Comparison of ENCODE assay signal across 23 cellular contexts in genomic region chr9:130001185-130001584, GRCh38. TPM values are rescaled to one million over a fixed set of nuclear protein-coding genes. Genes with fewer than 3 reads are reported as not detected.
DNase-seq lines count a peak whose midpoint lies in the region; ATAC-seq and TF ChIP-seq lines count a peak whose summit lies in the region.
"Had no signal": no experiment of that assay in that cellular context is flagged by ENCODE, and none has a peak within 500 bp of the region (broad histone marks: within the 10 kb centered on the region; RNA-seq: fewer than 3 reads in every experiment).

No MANE protein-coding gene starts in this region.

- no peaks in the 10 kb centered on the region for H3K9me2 ChIP-seq in DOHH2 (replicated peaks; ENCODE audit: control insufficient read depth, low read length)

- H3K4me1 Mint-ChIP-seq in activated T-cell treated with anti-CD3 and anti-CD28 coated beads, Interleukin-2, amount 50 U/mL, for 24 hours (ENCODE audit: low read depth): peaks cover 75% of the 10 kb centered on the region
- peaks cover 68% of the 10 kb centered on the region for H3K4me1 Mint-ChIP-seq in activated T-cell treated with anti-CD3 and anti-CD28 coated beads, Interleukin-2, amount 50 U/mL, for 4 hours (ENCODE audit: low read depth)
- peaks cover 25% of the 10 kb centered on the region for H3K4me1 Mint-ChIP-seq in activated T-helper 17 cell treated with anti-CD3 and anti-CD28 coated beads, Interleukin-2, amount 50 U/mL, for 72 hours
- H3K4me1 Mint-ChIP-seq in natural killer cell: peaks cover 33 to 58% of the 10 kb centered on the region in 2 donors

- no peaks in the 10 kb centered on the region for H3K27me3 ChIP-seq in DOHH2 (ENCODE audit: control insufficient read depth, low read length)
- no peaks in the 10 kb centered on the region for H3K27me3 ChIP-seq in sigmoid colon
- H3K27me3 ChIP-seq: body of pancreas, heart right ventricle, SJCRH30, suprapubic skin had no signal

- peaks cover 22% of the 10 kb centered on the region for H3F3A ChIP-seq in DOHH2 (ENCODE audit: control insufficient read depth, insufficient read depth)

- H3K27ac ChIP-seq in DOHH2 (ENCODE audit: low read depth, low read length) (peak overlapping the region; percentile 43), sigmoid colon (peak overlapping the region in 1 of 4 donors; percentile 22)
- H3K27ac ChIP-seq: body of pancreas, heart right ventricle, HL-60, psoas muscle, SJCRH30, suprapubic skin had no signal

- H3K4me1 ChIP-seq in DOHH2 (ENCODE audit: control insufficient read depth, low read length): peaks cover 95% of the 10 kb centered on the region
- peaks cover 0 to 48% (median 44%) of the 10 kb centered on the region in 4 donors for H3K4me1 ChIP-seq in sigmoid colon
- H3K4me1 ChIP-seq: body of pancreas, SJCRH30 had no signal

- H3K4me3 Mint-ChIP-seq in activated T-cell treated with anti-CD3 and anti-CD28 coated beads, Interleukin-2, amount 50 U/mL, for 24 hours: no peak overlapping the region
- no peak overlapping the region for H3K4me3 Mint-ChIP-seq in activated T-cell treated with anti-CD3 and anti-CD28 coated beads, Interleukin-2, amount 50 U/mL, for 4 hours
- H3K4me3 Mint-ChIP-seq in activated T-helper 17 cell treated with anti-CD3 and anti-CD28 coated beads, Interleukin-2, amount 50 U/mL, for 72 hours: peak overlapping the region; percentile 80
- H3K4me3 Mint-ChIP-seq in natural killer cell: peak overlapping the region; percentile 62

- no peak for TF ChIP-seq POLR2A in sigmoid colon (IDR thresholded peaks at IDR 0.05)

- intact Hi-C loops in natural killer cell (cut with micrococcal nuclease): no loop called here
- intact Hi-C loops in sigmoid colon (cut with DNase I): no loop called here

- H3K9me3 ChIP-seq in DOHH2 (ENCODE audit: control insufficient read depth, insufficient read depth, low read length) (no peaks in the 10 kb centered on the region), sigmoid colon (no peaks in the 10 kb centered on the region)
- H3K9me3 ChIP-seq: body of pancreas, heart right ventricle, psoas muscle, suprapubic skin had no signal

- H3K27ac Mint-ChIP-seq in activated T-cell treated with anti-CD3 and anti-CD28 coated beads, Interleukin-2, amount 50 U/mL, for 24 hours: peak overlapping the region; percentile 81
- H3K27ac Mint-ChIP-seq in activated T-helper 17 cell treated with anti-CD3 and anti-CD28 coated beads, Interleukin-2, amount 50 U/mL, for 72 hours: peak overlapping the region; percentile 96
- peak overlapping the region; percentile 83 to 91 for H3K27ac Mint-ChIP-seq in natural killer cell

- TF ChIP-seq EP300 in sigmoid colon (IDR thresholded peaks at IDR 0.05): no peak

- H3K36me3 ChIP-seq in DOHH2 (ENCODE audit: control insufficient read depth, low read length): peaks cover 39% of the 10 kb centered on the region
- H3K36me3 ChIP-seq in sigmoid colon: no peaks in the 10 kb centered on the region
- H3K36me3 ChIP-seq: SJCRH30, suprapubic skin had no signal

- ATAC-seq in activated T-cell treated with anti-CD3 and anti-CD28 coated beads, Interleukin-2, amount 50 U/mL, for 4 hours: no peak
- no peak for ATAC-seq in activated T-helper 17 cell treated with anti-CD3 and anti-CD28 coated beads, Interleukin-2, amount 50 U/mL, for 72 hours (replicated peaks)
- peak; percentile 58 to 72 (median 66) for ATAC-seq in natural killer cell
- ATAC-seq: body of pancreas, HCT116, heart right ventricle, left cardiac atrium, psoas muscle had no signal

- H3K4me3 ChIP-seq in DOHH2 (ENCODE audit: low read length): no peak overlapping the region
- H3K4me3 ChIP-seq in sigmoid colon: no peak overlapping the region
- H3K4me3 ChIP-seq: body of pancreas, heart right ventricle, psoas muscle, SJCRH30, suprapubic skin had no signal

- peaks cover 78% of the 10 kb centered on the region for H3K36me3 Mint-ChIP-seq in activated T-cell treated with anti-CD3 and anti-CD28 coated beads, Interleukin-2, amount 50 U/mL, for 24 hours (ENCODE audit: low read depth)
- peaks cover 12% of the 10 kb centered on the region for H3K36me3 Mint-ChIP-seq in activated T-cell treated with anti-CD3 and anti-CD28 coated beads, Interleukin-2, amount 50 U/mL, for 4 hours (ENCODE audit: insufficient read depth)
- peaks cover 99% of the 10 kb centered on the region for H3K36me3 Mint-ChIP-seq in activated T-helper 17 cell treated with anti-CD3 and anti-CD28 coated beads, Interleukin-2, amount 50 U/mL, for 72 hours (ENCODE audit: low read depth)
- H3K36me3 Mint-ChIP-seq in natural killer cell: no peaks in the 10 kb centered on the region

- peaks cover 100% of the 10 kb centered on the region for H3K79me2 ChIP-seq in DOHH2 (ENCODE audit: control insufficient read depth, low read length)

- WGBS in sigmoid colon, 2 donors: 76 to 83% methylated on average over 8 of the region's 8 CpGs

- no peaks in the 10 kb centered on the region for H3K9me3 Mint-ChIP-seq in activated T-cell treated with anti-CD3 and anti-CD28 coated beads, Interleukin-2, amount 50 U/mL, for 24 hours
- H3K9me3 Mint-ChIP-seq in activated T-cell treated with anti-CD3 and anti-CD28 coated beads, Interleukin-2, amount 50 U/mL, for 4 hours: no peaks in the 10 kb centered on the region
- no peaks in the 10 kb centered on the region for H3K9me3 Mint-ChIP-seq in activated T-helper 17 cell treated with anti-CD3 and anti-CD28 coated beads, Interleukin-2, amount 50 U/mL, for 72 hours
- no peaks in the 10 kb centered on the region for H3K9me3 Mint-ChIP-seq in natural killer cell

- H4K20me1 ChIP-seq in DOHH2 (ENCODE audit: control insufficient read depth, insufficient read depth, low read depth, low read length): peaks cover 10% of the 10 kb centered on the region; the same call in 1 of the 2 replicates

- no peak for TF ChIP-seq CTCF in DOHH2 (IDR thresholded peaks at IDR 0.05; ENCODE audit: low read depth, low read length, poor library complexity, severe bottlenecking)
- no peak for TF ChIP-seq CTCF in natural killer cell (IDR thresholded peaks at IDR 0.05)
- no peak for TF ChIP-seq CTCF in sigmoid colon (IDR thresholded peaks at IDR 0.05)

- 0 out of 2 replicates have a peak overlapping the region, but pooled peaks have one; percentile 5 for H3K4me2 ChIP-seq in DOHH2 (ENCODE audit: low read length)

- DNase-seq in activated T-cell treated with anti-CD3 and anti-CD28 coated beads, Interleukin-2, amount 50 U/mL, for 24 hours: no peak
- no peak for DNase-seq in activated T-cell treated with anti-CD3 and anti-CD28 coated beads, Interleukin-2, amount 50 U/mL, for 4 hours
- DNase-seq in natural killer cell: no peak
- no peak for DNase-seq in germinal center (ENCODE audit: low spot score)
- no peak for DNase-seq in sigmoid colon
- DNase-seq in 8988T: no peak
- DNase-seq: activated CD4-positive, alpha-beta T cell treated with anti-CD3 and anti-CD28 coated beads, Interleukin-2, amount 50 U/mL, for 4 hours; activated T-cell treated with anti-CD3 and anti-CD28 coated beads, Interleukin-2, amount 50 U/mL, for 1 hour; body of pancreas; heart right ventricle; Kasumi-1; left cardiac atrium; mammary epithelial cell; NCI-H1694 treated with DMSO at 0.1 percent for 48 hours; NCI-H2171 treated with DMSO at 0.1 percent for 48 hours; NCI-H524 treated with DMSO at 0.1 percent for 48 hours; psoas muscle; SJCRH30 had no signal

- H3K27me3 Mint-ChIP-seq in activated T-cell treated with anti-CD3 and anti-CD28 coated beads, Interleukin-2, amount 50 U/mL, for 24 hours: no peaks in the 10 kb centered on the region
- H3K27me3 Mint-ChIP-seq in activated T-cell treated with anti-CD3 and anti-CD28 coated beads, Interleukin-2, amount 50 U/mL, for 4 hours (ENCODE audit: low read depth): no peaks in the 10 kb centered on the region
- no peaks in the 10 kb centered on the region for H3K27me3 Mint-ChIP-seq in activated T-helper 17 cell treated with anti-CD3 and anti-CD28 coated beads, Interleukin-2, amount 50 U/mL, for 72 hours
- H3K27me3 Mint-ChIP-seq in natural killer cell (ENCODE audit: low read depth in 2 of 2): no peaks in the 10 kb centered on the region

RNA-seq across cellular contexts. Expression of gene FNBP1, which starts 41.8 kb away (rescaled TPM):
- 100 to 1,000 TPM; 156 to 174 (median 163) TPM for total RNA-seq in activated T-cell treated with anti-CD3 and anti-CD28 coated beads, Interleukin-2, amount 50 U/mL, for 4 hours
- 100 to 1,000 TPM; 173 to 492 TPM for total RNA-seq in activated T-helper 17 cell treated with anti-CD3 and anti-CD28 coated beads, Interleukin-2, amount 50 U/mL, for 72 hours
- total RNA-seq in natural killer cell (100 to 1,000 TPM; 177 to 209 (median 203) TPM), sigmoid colon (100 to 1,000 TPM in 3 of 4 donors, 10 to 100 TPM in 1; 92.8 to 172 (median 104) TPM)
- polyA plus RNA-seq in sigmoid colon: 10 to 100 TPM; 12.5 to 39.0 (median 13.2) TPM

RNA-seq across cellular contexts. Expression of gene GPR107, which starts 52.5 kb away (rescaled TPM):
- 10 to 100 TPM; 15.9 to 21.7 (median 17.9) TPM for total RNA-seq in activated T-cell treated with anti-CD3 and anti-CD28 coated beads, Interleukin-2, amount 50 U/mL, for 4 hours
- 10 to 100 TPM; 28.1 to 32.6 TPM for total RNA-seq in activated T-helper 17 cell treated with anti-CD3 and anti-CD28 coated beads, Interleukin-2, amount 50 U/mL, for 72 hours
- total RNA-seq in natural killer cell (10 to 100 TPM; 32.9 to 49.5 (median 41.8) TPM), sigmoid colon (10 to 100 TPM; 18.9 to 27.7 (median 21.6) TPM)
- polyA plus RNA-seq in sigmoid colon: 10 to 100 TPM in 1 of 3 donors, 1 to 10 TPM in 2; 3.6 to 34.1 (median 3.7) TPM

Comparison
In these comparisons a context has a peak if more than half of its experiments do, and no peak if none do; other contexts are left out.
1. H3K4me3 Mint-ChIP-seq: peak in activated T-helper 17 cell treated with anti-CD3 and anti-CD28 coated beads, Interleukin-2, amount 50 U/mL, for 72 hours (single experiment) and natural killer cell (single experiment); none in activated T-cell treated with anti-CD3 and anti-CD28 coated beads, Interleukin-2, amount 50 U/mL, for 24 hours (single experiment) and activated T-cell treated with anti-CD3 and anti-CD28 coated beads, Interleukin-2, amount 50 U/mL, for 4 hours (single experiment).
2. ATAC-seq: peak in natural killer cell (3 of 3); none in activated T-cell treated with anti-CD3 and anti-CD28 coated beads, Interleukin-2, amount 50 U/mL, for 4 hours (0 of 2) and activated T-helper 17 cell treated with anti-CD3 and anti-CD28 coated beads, Interleukin-2, amount 50 U/mL, for 72 hours (single experiment).
3. Peak in every context shown above with its lines, with median percentiles within 50 percentile points of each other: H3K27ac Mint-ChIP-seq.